Comparison of ENCODE assay signal across 8 cellular contexts in the genomic region with DNA sequence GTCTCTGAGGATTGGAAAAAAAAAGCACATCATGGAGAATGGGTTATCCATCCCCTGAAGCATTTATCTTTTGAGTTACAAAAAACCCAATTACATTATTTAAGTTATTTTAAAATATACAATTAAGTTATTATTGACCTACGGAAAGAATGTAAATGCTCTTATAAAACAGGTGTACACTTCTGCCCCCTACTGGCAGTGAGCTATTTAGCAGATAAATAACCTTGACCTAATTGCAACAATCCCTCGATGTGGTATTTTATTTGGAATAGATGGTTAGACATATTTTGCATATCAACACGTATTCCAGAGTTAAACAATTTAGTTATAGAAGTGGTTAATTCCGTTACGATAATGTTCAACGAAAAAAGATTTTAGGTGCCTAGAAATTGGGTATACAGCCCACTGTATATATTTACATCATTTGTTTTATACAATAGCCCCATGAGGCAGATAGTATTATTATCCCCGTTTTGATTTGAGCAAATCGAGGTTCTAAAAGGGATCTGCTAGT. TPM values are rescaled to one million over a fixed set of nuclear protein-coding genes. Genes with fewer than 3 reads are reported as not detected.
DNase-seq lines count a peak whose midpoint lies in the region; ATAC-seq, FAIRE-seq and TF ChIP-seq lines count a peak whose summit lies in the region.

No MANE protein-coding gene starts in this region.

- no peaks in the 10 kb centered on the region for H3K9me3 ChIP-seq in keratinocyte (ENCODE audit: control insufficient read depth, low read depth, low read length)

- H3K27ac Mint-ChIP-seq in activated CD4-positive, alpha-beta T cell treated with anti-CD3 and anti-CD28 coated beads, Interleukin-2, amount 10 ng/mL, durations not matched to agents 7 days and 5 days: no peak overlapping the region

- peak; percentile 43 for TF ChIP-seq CTCF in AG09319 (IDR thresholded peaks at IDR 0.05; ENCODE audit: low read depth, low read length)
- TF ChIP-seq CTCF in GM12874 (IDR thresholded peaks at IDR 0.05; ENCODE audit: insufficient read depth, low read depth, low read length): peak; percentile 48; the same call in 1 of the 2 replicates
- peak in 2 of 3 experiments; percentile 48 to 50 for TF ChIP-seq CTCF in keratinocyte (optimal IDR thresholded peaks at IDR 0.05 in 1 of 3, IDR thresholded peaks at IDR 0.05 in 1 of 3, conservative IDR thresholded peaks at IDR 0.05 in 1 of 3; ENCODE audit: extremely low read depth in 1 of 3, insufficient read depth in 2 of 3, low read length in 3 of 3)

- H3K4me2 ChIP-seq in keratinocyte (ENCODE audit: control insufficient read depth, extremely low read depth, insufficient read depth, low read depth, low read length): peak overlapping the region; percentile 64

- no peaks in the 10 kb centered on the region for H3K36me3 ChIP-seq in keratinocyte (ENCODE audit: control insufficient read depth in 2 of 2, extremely low read depth in 1 of 2, insufficient read depth in 2 of 2, low read length in 2 of 2)

- no peaks in the 10 kb centered on the region for H3K9me1 ChIP-seq in keratinocyte (ENCODE audit: control insufficient read depth, extremely low read depth, insufficient read depth, low read length)

- POLR2A ChIA-PET in activated CD4-positive, alpha-beta T cell treated with anti-CD3 and anti-CD28 coated beads, Interleukin-2, amount 10 ng/mL, durations not matched to agents 7 days and 5 days (lab: Charles Lee): no interaction called here

- H3K27ac ChIP-seq in keratinocyte (ENCODE audit: control insufficient read depth, insufficient read depth, low read length): no peak overlapping the region

- no peaks in the 10 kb centered on the region for H3K9me3 Mint-ChIP-seq in activated CD4-positive, alpha-beta T cell treated with anti-CD3 and anti-CD28 coated beads, Interleukin-2, amount 10 ng/mL, durations not matched to agents 7 days and 5 days

- ATAC-seq in HG03521 (IDR thresholded peaks at IDR 0.05; ENCODE audit: unreplicated experiment) (no peak), HG03039 (IDR thresholded peaks at IDR 0.05; ENCODE audit: unreplicated experiment) (no peak)

- no peak overlapping the region for H3K4me3 Mint-ChIP-seq in activated CD4-positive, alpha-beta T cell treated with anti-CD3 and anti-CD28 coated beads, Interleukin-2, amount 10 ng/mL, durations not matched to agents 7 days and 5 days

- dilution Hi-C loops in keratinocyte (cut with MboI; ENCODE audit: extremely low pct_ligation_motif_present, low sequenced_read_pairs): no loop called here

- no peak for DNase-seq in AG09319 (ENCODE audit: extremely low read depth, low read depth)
- DNase-seq in MV-4-11 (lab: John Stamatoyannopoulos, UW): peak; percentile 53
- peak; percentile 31 for DNase-seq in activated CD4-positive, alpha-beta T cell treated with anti-CD3 and anti-CD28 coated beads, Interleukin-2, amount 10 ng/mL, durations not matched to agents 7 days and 5 days
- DNase-seq in keratinocyte (ENCODE audit: low read depth, low spot score): peak; percentile 50
- no peak for DNase-seq in stimulated activated CD4-positive, alpha-beta T cell treated with anti-CD3 and anti-CD28 coated beads, Interleukin-4, amount 100 ng/mL, for 4 hours

- CTCF ChIA-PET in activated CD4-positive, alpha-beta T cell treated with anti-CD3 and anti-CD28 coated beads, Interleukin-2, amount 10 ng/mL, durations not matched to agents 7 days and 5 days (lab: Charles Lee): interaction anchor here (0.6 to 2.1 kb wide), 9 partner anchors 9 to 455 kb away, joined by 3 to 6 read pairs (median 4); a partner anchor contains a TSS

- peaks cover 3% of the 10 kb centered on the region for H3K27me3 Mint-ChIP-seq in activated CD4-positive, alpha-beta T cell treated with anti-CD3 and anti-CD28 coated beads, Interleukin-2, amount 10 ng/mL, durations not matched to agents 7 days and 5 days

- no peak overlapping the region for H2AFZ ChIP-seq in keratinocyte (ENCODE audit: control insufficient read depth, low read length)

- no peak overlapping the region for H3K9ac ChIP-seq in keratinocyte (ENCODE audit: control insufficient read depth, extremely low read depth, insufficient read depth, low read length)

- H3K36me3 Mint-ChIP-seq in activated CD4-positive, alpha-beta T cell treated with anti-CD3 and anti-CD28 coated beads, Interleukin-2, amount 10 ng/mL, durations not matched to agents 7 days and 5 days (ENCODE audit: low read depth): no peaks in the 10 kb centered on the region

- no peaks in the 10 kb centered on the region for H4K20me1 ChIP-seq in keratinocyte (ENCODE audit: control insufficient read depth, extremely low read depth, insufficient read depth, low read length)

- H3K4me1 Mint-ChIP-seq in activated CD4-positive, alpha-beta T cell treated with anti-CD3 and anti-CD28 coated beads, Interleukin-2, amount 10 ng/mL, durations not matched to agents 7 days and 5 days: no peaks in the 10 kb centered on the region

- no peaks in the 10 kb centered on the region for H3K27me3 ChIP-seq in keratinocyte (ENCODE audit: control insufficient read depth, extremely low read depth, insufficient read depth, low read length)

- peaks cover 36% of the 10 kb centered on the region for H3K4me1 ChIP-seq in keratinocyte (ENCODE audit: control insufficient read depth, extremely low read depth, insufficient read depth, low read length)

- no peaks in the 10 kb centered on the region for H3K79me2 ChIP-seq in keratinocyte (ENCODE audit: control insufficient read depth, insufficient read depth, low read length)

- H3K4me3 ChIP-seq in keratinocyte (ENCODE audit: control insufficient read depth in 2 of 3, extremely low read depth in 1 of 3, insufficient read depth in 2 of 3, low read depth in 1 of 3, low read length in 3 of 3): no peak overlapping the region

- peak; percentile 13 for FAIRE-seq in keratinocyte (lab: Jason Lieb, UNC)

RNA-seq across cellular contexts. Expression of a gene that starts 9.1 kb away (rescaled TPM):
- not detected for total RNA-seq in activated CD4-positive, alpha-beta T cell treated with anti-CD3 and anti-CD28 coated beads, Interleukin-2, amount 10 ng/mL, durations not matched to agents 7 days and 5 days
- 0.18 to 0.24 TPM (median 0.18 TPM) in 3 replicates for polyA plus RNA-seq in keratinocyte
- 0.26 TPM for polyA plus RNA-seq in keratinocyte (2011; ENCODE audit: low read depth)
- 0.05 and 0.19 TPM in 2 replicates for polyA plus RNA-seq in keratinocyte (2011; cell fraction: cytosol; rRNA removed)
- 0.13 and 0.19 TPM in 2 replicates for polyA plus RNA-seq in keratinocyte (2011; cell fraction: nucleus; rRNA removed)
- polyA plus RNA-seq in keratinocyte (2012; ENCODE audit: low replicate concordance): 0.21 TPM in 1 of 2 replicates, not detected in the other
- polyA minus RNA-seq in keratinocyte: 0.10 TPM in 1 of 3 replicates, not detected in the others
- polyA minus RNA-seq in keratinocyte (2011; cell fraction: cytosol; rRNA and poly(A)+ RNA removed): not detected
- polyA minus RNA-seq in keratinocyte (2011; cell fraction: nucleus; rRNA and poly(A)+ RNA removed): 0.21 and 0.23 TPM in 2 replicates

RNA-seq across cellular contexts. Expression of a gene that starts 48.6 kb away (rescaled TPM):
- total RNA-seq in activated CD4-positive, alpha-beta T cell treated with anti-CD3 and anti-CD28 coated beads, Interleukin-2, amount 10 ng/mL, durations not matched to agents 7 days and 5 days: under 1 TPM in 1 of 2 experiments, not detected in 1; 0.37 TPM
- 0.70 to 13.5 TPM (median 5.2 TPM) in 3 replicates for polyA plus RNA-seq in keratinocyte
- polyA plus RNA-seq in keratinocyte (2011; ENCODE audit: low read depth): 3.1 TPM
- 1.3 and 2.9 TPM in 2 replicates for polyA plus RNA-seq in keratinocyte (2011; cell fraction: cytosol; rRNA removed)
- 4.0 and 4.7 TPM in 2 replicates for polyA plus RNA-seq in keratinocyte (2011; cell fraction: nucleus; rRNA removed)
- 1.0 and 11.7 TPM in 2 replicates for polyA plus RNA-seq in keratinocyte (2012; ENCODE audit: low replicate concordance)
- polyA minus RNA-seq in keratinocyte: 1.5 to 6.9 TPM (median 2.0 TPM) in 3 replicates
- polyA minus RNA-seq in keratinocyte (2011; cell fraction: cytosol; rRNA and poly(A)+ RNA removed): not detected
- polyA minus RNA-seq in keratinocyte (2011; cell fraction: nucleus; rRNA and poly(A)+ RNA removed): 2.1 and 3.4 TPM in 2 replicates

Comparison
In these comparisons a context has a peak if more than half of its experiments do, and no peak if none do; other contexts are left out.
1. DNase-seq: peak in MV-4-11 (single experiment), activated CD4-positive, alpha-beta T cell treated with anti-CD3 and anti-CD28 coated beads, Interleukin-2, amount 10 ng/mL, durations not matched to agents 7 days and 5 days (single experiment) and keratinocyte (single experiment); none in AG09319 (single experiment) and stimulated activated CD4-positive, alpha-beta T cell treated with anti-CD3 and anti-CD28 coated beads, Interleukin-4, amount 100 ng/mL, for 4 hours (0 of 2).
2. Peak in every context shown above with its lines, with median percentiles within 50 percentile points of each other: CTCF ChIP-seq.